In the genomic region with DNA sequence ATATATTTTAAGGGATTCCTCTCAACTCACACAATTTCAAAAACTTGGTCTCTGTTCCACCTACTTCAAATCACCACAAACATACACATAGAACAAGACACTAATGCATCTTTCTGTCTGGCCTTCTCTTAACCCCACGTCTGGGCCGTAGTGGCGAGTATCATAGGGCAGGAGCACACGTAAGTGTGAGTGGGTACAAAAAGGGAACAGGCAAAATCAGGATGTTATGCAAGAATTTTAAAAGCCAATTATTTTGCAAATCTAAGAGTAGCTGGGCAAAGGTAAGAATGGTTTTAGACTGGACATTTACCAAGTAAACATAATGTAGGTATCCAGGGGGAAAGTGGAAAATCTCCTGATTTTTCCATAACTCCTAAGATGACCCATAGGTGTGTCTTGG, we compare ENCODE assay signal across 27 cellular contexts.
"Had no signal": no experiment of that assay in that cellular context is flagged by ENCODE, and none has a peak within 500 bp of the region (broad histone marks: within the 10 kb centered on the region; RNA-seq: fewer than 3 reads in every experiment).

No MANE protein-coding gene starts in this region.

- FAIRE-seq: endometrium, pancreas had no signal

- DNase-seq: activated B cell treated with CpG ODN at 0.5 μM for 24 hours; activated CD4-positive, alpha-beta T cell treated with anti-CD3 and anti-CD28 coated beads, Interleukin-2, amount 50 U/mL, for 1 hour; activated CD8-positive, alpha-beta memory T cell treated with anti-CD3 and anti-CD28 coated beads, Interleukin-2, amount 10 ng/mL, durations not matched to agents 7 days and 5 days; activated CD8-positive, alpha-beta T cell treated with anti-CD3 and anti-CD28 coated beads, Interleukin-2, amount 10 ng/mL, durations not matched to agents 7 days and 5 days; activated effector memory CD4-positive, alpha-beta T cell treated with Interleukin-2 at 50 U/mL for 16 hours; activated naive CD4-positive, alpha-beta T cell treated with Interleukin-2 at 50 U/mL for 16 hours; aorta; body of pancreas; cerebellar nuclear complex; colonic mucosa; effector CD8-positive, alpha-beta T cell; esophagus squamous epithelium; foreskin melanocyte; kidney glomerular epithelial cell; left lung; nephron progenitor cell; pancreas; retina; stimulated activated CD4-positive, alpha-beta T cell treated with anti-CD3 and anti-CD28 coated beads, Interleukin-15, amount 100 ng/mL, for 24 hours; stimulated activated naive CD4-positive, alpha-beta T cell; T1000 had no signal

- H3K9me3 ChIP-seq: body of pancreas, colonic mucosa, esophagus squamous epithelium, left lung, pancreas, prostate gland, tibial nerve had no signal

- H3K27me3 ChIP-seq: body of pancreas, cardiac muscle cell, colonic mucosa, esophagus squamous epithelium, left lung, pancreas, tibial nerve had no signal

- H3K36me3 ChIP-seq: prostate gland had no signal

- ATAC-seq: activated CD8-positive, alpha-beta memory T cell treated with anti-CD3 and anti-CD28 coated beads, Interleukin-2, amount 10 ng/mL, durations not matched to agents 7 days and 5 days; activated CD8-positive, alpha-beta T cell treated with anti-CD3 and anti-CD28 coated beads, Interleukin-2, amount 10 ng/mL, durations not matched to agents 7 days and 5 days; body of pancreas; pancreas had no signal

- H3K27ac ChIP-seq: body of pancreas, cardiac muscle cell, colonic mucosa, epithelial cell of prostate, esophagus squamous epithelium, left lung, pancreas, prostate gland, tibial nerve had no signal

- H3K4me1 ChIP-seq: body of pancreas, colonic mucosa, esophagus squamous epithelium, pancreas, prostate gland had no signal

- H3K4me3 ChIP-seq: body of pancreas, cardiac muscle cell, colonic mucosa, esophagus squamous epithelium, left lung, lung, pancreas, prostate gland, tibial nerve had no signal
